In the genomic region with DNA sequence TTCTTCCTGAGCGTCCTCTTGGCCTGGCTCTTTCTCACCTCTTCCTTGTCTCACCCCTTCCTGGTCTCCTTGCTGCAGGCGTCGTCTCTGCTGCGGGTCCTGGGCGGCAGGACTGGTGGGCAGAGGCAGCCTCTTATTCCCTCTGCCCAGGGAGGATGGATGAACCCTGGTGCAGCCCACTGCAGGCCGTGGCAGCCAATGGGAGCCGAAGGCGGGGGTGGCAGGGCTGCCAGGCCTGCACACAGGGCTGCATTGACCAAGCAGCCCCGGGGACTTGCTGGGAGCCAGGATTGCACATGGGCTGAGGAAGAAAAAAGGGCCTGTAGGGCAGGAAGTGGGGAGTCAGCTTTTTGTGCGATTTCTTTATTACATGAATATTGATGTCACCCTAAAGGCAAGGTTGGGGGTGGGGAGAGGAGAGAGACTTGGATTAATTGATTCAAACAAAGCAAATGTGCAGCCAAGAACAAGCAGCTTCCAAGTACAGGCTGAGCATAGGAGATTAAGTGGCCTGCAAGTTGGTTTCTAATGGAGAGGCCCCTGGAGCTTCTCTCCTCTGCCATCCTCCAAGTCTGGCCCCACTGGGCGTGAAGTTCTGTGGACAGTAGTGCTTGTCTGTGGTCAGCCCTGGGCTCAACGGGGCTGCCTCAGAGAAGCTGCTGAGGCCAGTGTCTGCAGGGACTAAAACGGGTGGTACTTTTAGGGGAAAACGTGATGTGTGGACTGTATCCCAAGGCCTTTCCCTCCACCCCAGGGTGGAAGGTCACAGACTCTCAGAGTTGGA, we compare ENCODE assay signal across 9 cellular contexts. TPM values are rescaled to one million over a fixed set of nuclear protein-coding genes. Genes with fewer than 3 reads are reported as not detected.
DNase-seq lines count a peak whose midpoint lies in the region; ATAC-seq and TF ChIP-seq lines count a peak whose summit lies in the region.
"Had no signal": no experiment of that assay in that cellular context is flagged by ENCODE, and none has a peak within 500 bp of the region (broad histone marks: within the 10 kb centered on the region; RNA-seq: fewer than 3 reads in every experiment).

A gene (minus strand): TSS at position 108 of the 784 bp plus-strand sequence. CDS start 2,667 bp downstream, outside the sequence.

- H3K27me3 Mint-ChIP-seq in activated CD8-positive, alpha-beta T cell treated with anti-CD3 and anti-CD28 coated beads, Interleukin-2, amount 10 ng/mL, durations not matched to agents 7 days and 5 days (ENCODE audit: low read depth), result no peaks in the 10 kb centered on the region
- H3K27me3 Mint-ChIP-seq in stimulated activated memory B cell treated with anti-CD40 and anti-IgM and Interleukin-4, amounts not matched to agents 10 μg/mL and 1 μg/mL and 100 μg/mL, for 72 hours, result peaks cover 32% of the 10 kb centered on the region

- TF ChIP-seq POLR2A in ovary (IDR thresholded peaks at IDR 0.05), result no peak

- no peak within 1 kb of the TSS for H3K27ac ChIP-seq in ovary

- no peaks in the 10 kb centered on the region for H3K9me3 Mint-ChIP-seq in activated CD8-positive, alpha-beta T cell treated with anti-CD3 and anti-CD28 coated beads, Interleukin-2, amount 10 ng/mL, durations not matched to agents 7 days and 5 days (ENCODE audit: insufficient read depth)
- no peaks in the 10 kb centered on the region for H3K9me3 Mint-ChIP-seq in stimulated activated memory B cell treated with anti-CD40 and anti-IgM and Interleukin-4, amounts not matched to agents 10 μg/mL and 1 μg/mL and 100 μg/mL, for 72 hours

- WGBS in ovary, 3 donors, result 78% methylated on average over 14 of the region's 14 CpGs

- H3K27ac Mint-ChIP-seq in activated CD8-positive, alpha-beta T cell treated with anti-CD3 and anti-CD28 coated beads, Interleukin-2, amount 10 ng/mL, durations not matched to agents 7 days and 5 days, result peak within 1 kb of the TSS; percentile 89
- peak within 1 kb of the TSS; percentile 61 for H3K27ac Mint-ChIP-seq in stimulated activated memory B cell treated with anti-CD40 and anti-IgM and Interleukin-4, amounts not matched to agents 10 μg/mL and 1 μg/mL and 100 μg/mL, for 72 hours

- no peaks in the 10 kb centered on the region for H3K27me3 ChIP-seq in ovary

- TF ChIP-seq EP300 in ovary (IDR thresholded peaks at IDR 0.05), result no peak

- no peak for TF ChIP-seq CTCF in ovary (IDR thresholded peaks at IDR 0.05)

- peak within 1 kb of the TSS; percentile 59 for H3K4me3 Mint-ChIP-seq in activated CD8-positive, alpha-beta T cell treated with anti-CD3 and anti-CD28 coated beads, Interleukin-2, amount 10 ng/mL, durations not matched to agents 7 days and 5 days
- H3K4me3 Mint-ChIP-seq in stimulated activated memory B cell treated with anti-CD40 and anti-IgM and Interleukin-4, amounts not matched to agents 10 μg/mL and 1 μg/mL and 100 μg/mL, for 72 hours, result no peak within 1 kb of the TSS

- peaks cover 41% of the 10 kb centered on the region for H3K4me1 Mint-ChIP-seq in activated CD8-positive, alpha-beta T cell treated with anti-CD3 and anti-CD28 coated beads, Interleukin-2, amount 10 ng/mL, durations not matched to agents 7 days and 5 days (ENCODE audit: low read depth)
- peaks cover 34% of the 10 kb centered on the region for H3K4me1 Mint-ChIP-seq in stimulated activated memory B cell treated with anti-CD40 and anti-IgM and Interleukin-4, amounts not matched to agents 10 μg/mL and 1 μg/mL and 100 μg/mL, for 72 hours

- ATAC-seq in activated CD8-positive, alpha-beta T cell treated with anti-CD3 and anti-CD28 coated beads, Interleukin-2, amount 10 ng/mL, durations not matched to agents 7 days and 5 days, result peak; percentile 18
- ATAC-seq in stimulated activated memory B cell treated with anti-CD40 and anti-IgM and Interleukin-4, amounts not matched to agents 10 μg/mL and 1 μg/mL and 100 μg/mL, for 72 hours, result no peak
- ATAC-seq in GM19467 (IDR thresholded peaks at IDR 0.05; ENCODE audit: unreplicated experiment), result no peak

- POLR2A ChIA-PET in activated CD8-positive, alpha-beta T cell treated with anti-CD3 and anti-CD28 coated beads, Interleukin-2, amount 10 ng/mL, durations not matched to agents 7 days and 5 days (lab: Charles Lee), result interaction anchor here (0.6 to 2.5 kb wide), 6 partner anchors 22 to 148 kb away, joined by 3 to 25 read pairs (median 4); a partner anchor contains a TSS

- H3K4me3 ChIP-seq in ovary, result no peak within 1 kb of the TSS

- intact Hi-C loops in ovary (cut with DNase I), result no loop called here

- peaks cover 13% of the 10 kb centered on the region for H3K4me1 ChIP-seq in ovary (ENCODE audit: insufficient read depth)

- CTCF ChIA-PET in activated CD8-positive, alpha-beta T cell treated with anti-CD3 and anti-CD28 coated beads, Interleukin-2, amount 10 ng/mL, durations not matched to agents 7 days and 5 days (lab: Charles Lee), result interaction anchor here (1.0 to 2.3 kb wide), 5 partner anchors 16 to 73 kb away, joined by 3 to 10 read pairs (median 4); no protein-coding TSS in a partner anchor

- no peaks in the 10 kb centered on the region for H3K36me3 Mint-ChIP-seq in activated CD8-positive, alpha-beta T cell treated with anti-CD3 and anti-CD28 coated beads, Interleukin-2, amount 10 ng/mL, durations not matched to agents 7 days and 5 days (ENCODE audit: low read depth)
- no peaks in the 10 kb centered on the region for H3K36me3 Mint-ChIP-seq in stimulated activated memory B cell treated with anti-CD40 and anti-IgM and Interleukin-4, amounts not matched to agents 10 μg/mL and 1 μg/mL and 100 μg/mL, for 72 hours

- DNase-seq in DMS153 (lab: John Stamatoyannopoulos, UW), result peak; percentile 23
- DNase-seq in DMS153 treated with DMSO at 0.1 percent for 48 hours (lab: John Stamatoyannopoulos, UW; ENCODE audit: unreplicated experiment), result no peak
- peak; percentile 44 for DNase-seq in activated CD8-positive, alpha-beta T cell treated with anti-CD3 and anti-CD28 coated beads, Interleukin-2, amount 10 ng/mL, durations not matched to agents 7 days and 5 days
- DNase-seq in iPS-NIHi11 (ENCODE audit: low spot score), result peak; percentile 72
- no peak for DNase-seq in ovary
- DNase-seq in activated CD4-positive, CD25-positive, alpha-beta regulatory T cell (lab: John Stamatoyannopoulos, UW), result no peak
- DNase-seq: NCI-H187 had no signal

- peaks cover 0 to 2% of the 10 kb centered on the region in 2 donors for H3K9me3 ChIP-seq in ovary

- no peaks in the 10 kb centered on the region for H3K36me3 ChIP-seq in ovary

RNA-seq across cellular contexts. Expression of the gene that starts here (rescaled TPM):
- 1 to 10 TPM; 8.5 to 9.5 TPM for total RNA-seq in activated CD8-positive, alpha-beta T cell treated with anti-CD3 and anti-CD28 coated beads, Interleukin-2, amount 10 ng/mL, durations not matched to agents 7 days and 5 days
- 1 to 10 TPM in 5 of 7 donors, under 1 TPM in 2; 0.53 to 3.7 (median 2.3) TPM for total RNA-seq in ovary
- polyA plus RNA-seq in ovary, result 10 to 100 TPM in 1 of 2 donors, 1 to 10 TPM in 1; 8.5 to 16.8 TPM

Comparison
In these comparisons a context has a peak if more than half of its experiments do, and no peak if none do; other contexts are left out.
1. DNase-seq: peak in DMS153 (single experiment), activated CD8-positive, alpha-beta T cell treated with anti-CD3 and anti-CD28 coated beads, Interleukin-2, amount 10 ng/mL, durations not matched to agents 7 days and 5 days (single experiment) and iPS-NIHi11 (single experiment); none in DMS153 treated with DMSO at 0.1 percent for 48 hours (single experiment), ovary (0 of 5) and activated CD4-positive, CD25-positive, alpha-beta regulatory T cell (0 of 4).